In the genomic region with DNA sequence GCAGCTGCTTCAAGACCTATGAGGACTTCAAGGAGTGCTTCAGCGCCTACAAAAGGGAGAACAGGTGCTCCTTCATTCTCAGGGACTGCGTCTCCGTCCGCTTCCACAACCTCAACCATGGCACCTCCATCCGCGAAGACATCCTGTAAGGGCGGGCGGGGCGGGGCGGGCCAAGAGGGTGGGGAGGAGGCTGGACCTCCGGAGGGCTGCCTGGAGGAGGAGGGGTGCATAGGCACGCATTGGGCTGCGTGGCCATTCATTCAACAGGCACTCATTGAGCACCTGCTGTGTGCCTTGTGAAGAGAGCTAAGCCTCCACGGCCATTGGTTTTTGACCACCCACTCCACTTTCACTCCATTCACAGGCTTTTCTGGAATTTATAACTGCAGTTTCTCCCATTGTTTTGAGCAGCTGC, we compare ENCODE assay signal across 8 cellular contexts. TPM values are rescaled to one million over a fixed set of nuclear protein-coding genes. Genes with fewer than 3 reads are reported as not detected.
DNase-seq lines count a peak whose midpoint lies in the region; ATAC-seq and TF ChIP-seq lines count a peak whose summit lies in the region.

No MANE protein-coding gene starts in this region.

- peak overlapping the region; percentile 8 for H2BK15ac ChIP-seq in mesenchymal stem cell (ENCODE audit: low read depth, poor library complexity, severe bottlenecking)

- H3K18ac ChIP-seq in mesenchymal stem cell (ENCODE audit: low read depth in 1 of 2, low read length in 2 of 2) = peak overlapping the region; percentile 1 to 34

- 0% methylated on average over 1 of the region's 14 CpGs for WGBS in mammary epithelial cell (ENCODE audit: low coverage, missing lambda C conversion rate)
- WGBS in mesenchymal stem cell = 8% methylated on average over 4 of the region's 14 CpGs

- no peak overlapping the region for H2BK12ac ChIP-seq in mesenchymal stem cell (ENCODE audit: low read length in 2 of 2)

- H2AK5ac ChIP-seq in mesenchymal stem cell (ENCODE audit: low read length, severe bottlenecking) = peak overlapping the region; percentile 57

- peaks cover 53% of the 10 kb centered on the region for H3K4me1 Mint-ChIP-seq in GM23338

- H3K4me3 Mint-ChIP-seq in GM23338 = peak overlapping the region; percentile 94

- peak overlapping the region; percentile 96 for H4K8ac ChIP-seq in mesenchymal stem cell (ENCODE audit: low read length)

- peak overlapping the region in 1 of 2 experiments; percentile 21 for H3K14ac ChIP-seq in mesenchymal stem cell (ENCODE audit: low read length in 2 of 2)

- H3K4me2 ChIP-seq in GM23338 (peak overlapping the region; percentile 75), mammary epithelial cell (ENCODE audit: insufficient read depth, low read depth, low read length) (peak overlapping the region; percentile 89), mesenchymal stem cell (ENCODE audit: low read length, poor library complexity, severe bottlenecking) (peak overlapping the region; percentile 64)

- no peak overlapping the region for H2BK5ac ChIP-seq in mesenchymal stem cell (ENCODE audit: low read depth, low read length, poor library complexity, severe bottlenecking)

- H3K79me1 ChIP-seq in mesenchymal stem cell (replicated peaks; ENCODE audit: low read length, poor library complexity, severe bottlenecking) = peaks cover 35% of the 10 kb centered on the region

- H3K27me3 Mint-ChIP-seq in GM23338 (ENCODE audit: insufficient read depth, low read depth, poor library complexity) = peaks cover 8% of the 10 kb centered on the region

- BruUV-seq in mammary epithelial cell (replicated peaks; lab: Mats Ljungman, UMichigan) = no TSS peak

- peak overlapping the region; percentile 78 for H3K27ac ChIP-seq in GM23338 (ENCODE audit: low read depth)
- peak overlapping the region; percentile 35 for H3K27ac ChIP-seq in mammary epithelial cell (ENCODE audit: insufficient read depth, low read depth, low read length)
- peak overlapping the region; percentile 12 for H3K27ac ChIP-seq in mesenchymal stem cell (ENCODE audit: low read length, poor library complexity, severe bottlenecking)
- H3K27ac ChIP-seq in upper lobe of right lung = peak overlapping the region; percentile 92

- peak overlapping the region; percentile 95 for H3K27ac Mint-ChIP-seq in GM23338

- H3K9me3 Mint-ChIP-seq in GM23338 = no peaks in the 10 kb centered on the region

- H3K23ac ChIP-seq in mesenchymal stem cell (ENCODE audit: low read length in 2 of 2) = no peak overlapping the region

- dilution Hi-C loops in mammary epithelial cell (cut with HindIII; ENCODE audit: low sequenced_read_pairs) = no loop called here

- H3K9me3 ChIP-seq in mammary epithelial cell (replicated peaks; ENCODE audit: insufficient read depth, low read length) (no peaks in the 10 kb centered on the region), mesenchymal stem cell (ENCODE audit: control insufficient read depth, low read length) (no peaks in the 10 kb centered on the region), upper lobe of right lung (no peaks in the 10 kb centered on the region)

- H3K9me2 ChIP-seq in GM23338 (ENCODE audit: insufficient read depth) = no peaks in the 10 kb centered on the region

- ATAC-seq in GM23338 = peak; percentile 43
- ATAC-seq in upper lobe of right lung = peak; percentile 6

- in situ Hi-C loops in mammary epithelial cell (cut with MboI; ENCODE audit: low sequenced_read_pairs in 2 of 2) = no loop called here

- H3K4ac ChIP-seq in mesenchymal stem cell (ENCODE audit: low read depth in 1 of 2, low read length in 2 of 2) = peak overlapping the region in 1 of 2 experiments; percentile 88

- H4K91ac ChIP-seq in mesenchymal stem cell (ENCODE audit: low read length) = peak overlapping the region; percentile 34

- H3K9ac ChIP-seq in mammary epithelial cell (ENCODE audit: insufficient read depth, low read length) (peak overlapping the region; percentile 6), mesenchymal stem cell (ENCODE audit: low read length) (peak overlapping the region; percentile 90)

- H2AFZ ChIP-seq in GM23338 (no peak overlapping the region), mammary epithelial cell (ENCODE audit: low read depth, low read length) (peak overlapping the region; percentile 98), mesenchymal stem cell (ENCODE audit: low read depth, low read length) (peak overlapping the region; percentile 49)

- H3K36me3 ChIP-seq in GM23338 (ENCODE audit: insufficient read depth) = 0 out of 2 replicates have a peak, but pooled peaks cover 3% of the 10 kb centered on the region
- peaks cover 2% of the 10 kb centered on the region for H3K36me3 ChIP-seq in mammary epithelial cell (ENCODE audit: insufficient read depth, low read length)
- peaks cover 5 to 21% of the 10 kb centered on the region in 2 experiments for H3K36me3 ChIP-seq in mesenchymal stem cell (ENCODE audit: control insufficient read depth in 1 of 2, insufficient read depth in 2 of 2, low read depth in 1 of 2, low read length in 2 of 2)
- peaks cover 11% of the 10 kb centered on the region for H3K36me3 ChIP-seq in upper lobe of right lung

- H3K4me3 ChIP-seq in GM23338 (peak overlapping the region; percentile 63), mammary epithelial cell (replicated peaks in 1 of 3; ENCODE audit: insufficient read depth in 1 of 3, low read depth in 2 of 3, low read length in 3 of 3) (peak overlapping the region; percentile 64 to 74 (median 73)), mesenchymal stem cell (ENCODE audit: insufficient read depth in 1 of 2, low read depth in 1 of 2, low read length in 2 of 2) (peak overlapping the region; percentile 59 to 94), upper lobe of right lung (peak overlapping the region; percentile 99)

- H4K20me1 ChIP-seq in GM23338 (replicated peaks; ENCODE audit: insufficient read depth) (no peaks in the 10 kb centered on the region), mammary epithelial cell (ENCODE audit: insufficient read depth, low read length) (no peaks in the 10 kb centered on the region)

- CTCF ChIA-PET in mammary epithelial cell (lab: Charles Lee; ENCODE audit: low non-redundant PET) = interaction anchor here (0.7 kb wide), 1 partner anchor 34 kb away, joined by 4 read pairs; no protein-coding TSS in a partner anchor

- H3K4me1 ChIP-seq in GM23338 (ENCODE audit: insufficient read depth) = peaks cover 37% of the 10 kb centered on the region
- peaks cover 4% of the 10 kb centered on the region for H3K4me1 ChIP-seq in mammary epithelial cell (ENCODE audit: insufficient read depth, low read length)
- peaks cover 23% of the 10 kb centered on the region for H3K4me1 ChIP-seq in mesenchymal stem cell (ENCODE audit: control insufficient read depth, insufficient read depth, low read depth, low read length)
- peaks cover 21% of the 10 kb centered on the region for H3K4me1 ChIP-seq in upper lobe of right lung

- H2BK120ac ChIP-seq in mesenchymal stem cell (ENCODE audit: low read depth, low read length) = no peak overlapping the region

- peaks cover 11% of the 10 kb centered on the region for H3K36me3 Mint-ChIP-seq in GM23338 (ENCODE audit: low read depth)

- H3F3A ChIP-seq in GM23338 (replicated peaks; ENCODE audit: low read depth) = no peaks in the 10 kb centered on the region

- no peaks in the 10 kb centered on the region for H3K27me3 ChIP-seq in GM23338 (ENCODE audit: insufficient read depth)
- no peaks in the 10 kb centered on the region for H3K27me3 ChIP-seq in mammary epithelial cell (ENCODE audit: insufficient read depth, low read length)
- no peaks in the 10 kb centered on the region for H3K27me3 ChIP-seq in mesenchymal stem cell (ENCODE audit: control insufficient read depth in 1 of 2, insufficient read depth in 1 of 2, low read length in 2 of 2)
- no peaks in the 10 kb centered on the region for H3K27me3 ChIP-seq in upper lobe of right lung

- intact Hi-C loops in mammary epithelial cell (cut with micrococcal nuclease) (loop anchor here (1.0 to 2.0 kb wide), 2 partner anchors 33 to 77 kb away; a partner anchor contains a TSS), upper lobe of right lung (cut with DNase I) (no loop called here)

- H3K79me2 ChIP-seq in GM23338 (replicated peaks; ENCODE audit: insufficient read depth) = peaks cover 31% of the 10 kb centered on the region
- H3K79me2 ChIP-seq in mammary epithelial cell (ENCODE audit: insufficient read depth, low read length) = peaks cover 24% of the 10 kb centered on the region

- peak; percentile 65 for DNase-seq in NK-92 treated with Interleukin-12 subunit alpha and Interleukin-12 subunit beta, amount 100 ng/mL, for 24 hours (lab: John Stamatoyannopoulos, UW)
- DNase-seq in NK-92 (lab: John Stamatoyannopoulos, UW; ENCODE audit: unreplicated experiment) (no peak), GM23338 (ENCODE audit: low spot score) (peak; percentile 76), NCI-H446 treated with DMSO at 0.1 percent for 48 hours (lab: John Stamatoyannopoulos, UW) (peak; percentile 39), mammary epithelial cell (no peak), mesenchymal stem cell (no peak), upper lobe of right lung (no peak)
- no peak for DNase-seq in activated CD8-positive, alpha-beta memory T cell treated with anti-CD3 and anti-CD28 coated beads, Interleukin-2, amount 50 U/mL, for 48 hours

- no peak for TF ChIP-seq CTCF in GM23338 (conservative IDR thresholded peaks at IDR 0.05; ENCODE audit: low read depth in 2 of 2)
- no peak for TF ChIP-seq CTCF in mammary epithelial cell (conservative IDR thresholded peaks at IDR 0.05 in 1 of 2, IDR thresholded peaks at IDR 0.05 in 1 of 2; ENCODE audit: extremely low read depth in 1 of 2, insufficient read depth in 1 of 2, low read depth in 1 of 2, low read length in 2 of 2)
- TF ChIP-seq CTCF in upper lobe of right lung (IDR thresholded peaks at IDR 0.05) = no peak

RNA-seq across cellular contexts. Expression of a gene that starts 0.4 kb away (rescaled TPM):
- 7.5 and 8.2 TPM in 2 replicates for total RNA-seq in GM23338 (2014; rRNA removed; shearing (Covaris generic))
- polyA plus RNA-seq in GM23338 (2016; fragmentation: Nextera tagmentation; extraction: Ambion mirVana) = 2.0 and 3.0 TPM in 2 replicates
- total RNA-seq in mammary epithelial cell = 1 to 10 TPM; 1.9 to 5.8 TPM
- polyA plus RNA-seq in mammary epithelial cell = 3.1 TPM
- 2.3 TPM for polyA minus RNA-seq in mammary epithelial cell
- 1.5 TPM for polyA plus RNA-seq in mesenchymal stem cell (2013, experiment 1 of 2)
- polyA plus RNA-seq in mesenchymal stem cell (2013, experiment 2 of 2) = 1.6 TPM
- 4.0 TPM for total RNA-seq in upper lobe of right lung

RNA-seq across cellular contexts. Expression of a gene that starts 0.7 kb away (rescaled TPM):
- 55.6 and 75.2 TPM in 2 replicates for total RNA-seq in GM23338 (2014; rRNA removed; shearing (Covaris generic))
- polyA plus RNA-seq in GM23338 (2016; fragmentation: Nextera tagmentation; extraction: Ambion mirVana) (42.0 and 43.1 TPM in 2 replicates), mammary epithelial cell (38.5 TPM)
- total RNA-seq in mammary epithelial cell (10 to 100 TPM; 22.3 to 34.0 TPM), upper lobe of right lung (23.5 TPM)
- 18.4 TPM for polyA minus RNA-seq in mammary epithelial cell
- polyA plus RNA-seq in mesenchymal stem cell (2013, experiment 1 of 2) = 16.3 TPM
- polyA plus RNA-seq in mesenchymal stem cell (2013, experiment 2 of 2) = 16.8 TPM

RNA-seq across cellular contexts. Expression of a gene that starts 23.2 kb away (rescaled TPM):
- 16.2 and 17.6 TPM in 2 replicates for total RNA-seq in GM23338 (2014; rRNA removed; shearing (Covaris generic))
- polyA plus RNA-seq in GM23338 (2016; fragmentation: Nextera tagmentation; extraction: Ambion mirVana) = 11.5 and 12.7 TPM in 2 replicates
- 1 to 10 TPM; 9.5 to 9.8 TPM for total RNA-seq in mammary epithelial cell
- 5.3 TPM for polyA plus RNA-seq in mammary epithelial cell
- 27.5 TPM for polyA minus RNA-seq in mammary epithelial cell
- polyA plus RNA-seq in mesenchymal stem cell (2013, experiment 1 of 2) = 8.7 TPM
- 9.0 TPM for polyA plus RNA-seq in mesenchymal stem cell (2013, experiment 2 of 2)
- total RNA-seq in upper lobe of right lung = 9.6 TPM

RNA-seq across cellular contexts. Expression of a gene that starts 24.2 kb away (rescaled TPM):
- total RNA-seq in GM23338 (2014; rRNA removed; shearing (Covaris generic)) = 26.7 and 31.5 TPM in 2 replicates
- polyA plus RNA-seq in GM23338 (2016; fragmentation: Nextera tagmentation; extraction: Ambion mirVana) (13.3 and 15.5 TPM in 2 replicates), mammary epithelial cell (9.5 TPM)
- total RNA-seq in mammary epithelial cell (10 to 100 TPM; 14.1 to 34.5 TPM), upper lobe of right lung (23.4 TPM)
- 3.6 TPM for polyA minus RNA-seq in mammary epithelial cell
- polyA plus RNA-seq in mesenchymal stem cell (2013, experiment 1 of 2) = 18.0 TPM
- polyA plus RNA-seq in mesenchymal stem cell (2013, experiment 2 of 2) = 16.8 TPM

RNA-seq across cellular contexts. Expression of a gene that starts 29.6 kb away (rescaled TPM):
- total RNA-seq in GM23338 (2014; rRNA removed; shearing (Covaris generic)) = 1.0 and 7.5 TPM in 2 replicates
- polyA plus RNA-seq in GM23338 (2016; fragmentation: Nextera tagmentation; extraction: Ambion mirVana) (0.50 TPM in 1 of 2 replicates, not detected in the other), mammary epithelial cell (0.19 TPM)
- total RNA-seq in mammary epithelial cell (1 to 10 TPM in 1 of 2 donors, under 1 TPM in 1; 0.99 to 1.2 TPM), upper lobe of right lung (1.3 TPM)
- polyA minus RNA-seq in mammary epithelial cell = not detected
- polyA plus RNA-seq in mesenchymal stem cell (2013, experiment 1 of 2) = 0.39 TPM
- polyA plus RNA-seq in mesenchymal stem cell (2013, experiment 2 of 2) = 0.38 TPM

Comparison
In these comparisons a context has a peak if more than half of its experiments do, and no peak if none do; other contexts are left out.
1. DNase-seq: peak in NK-92 treated with Interleukin-12 subunit alpha and Interleukin-12 subunit beta, amount 100 ng/mL, for 24 hours (single experiment), GM23338 (single experiment) and NCI-H446 treated with DMSO at 0.1 percent for 48 hours (single experiment); none in NK-92 (single experiment), mammary epithelial cell (single experiment), mesenchymal stem cell (single experiment), upper lobe of right lung (single experiment) and activated CD8-positive, alpha-beta memory T cell treated with anti-CD3 and anti-CD28 coated beads, Interleukin-2, amount 50 U/mL, for 48 hours (single experiment).
2. H3K27ac ChIP-seq: peak in every context shown above with its lines; median percentile 92 in upper lobe of right lung; 78 in GM23338; 35 in mammary epithelial cell; 12 in mesenchymal stem cell.
3. Peak in every context shown above with its lines, with median percentiles within 50 percentile points of each other: H3K4me2 ChIP-seq and H3K4me3 ChIP-seq.